2 cellular contexts compared by ENCODE assay signal in the genomic region with DNA sequence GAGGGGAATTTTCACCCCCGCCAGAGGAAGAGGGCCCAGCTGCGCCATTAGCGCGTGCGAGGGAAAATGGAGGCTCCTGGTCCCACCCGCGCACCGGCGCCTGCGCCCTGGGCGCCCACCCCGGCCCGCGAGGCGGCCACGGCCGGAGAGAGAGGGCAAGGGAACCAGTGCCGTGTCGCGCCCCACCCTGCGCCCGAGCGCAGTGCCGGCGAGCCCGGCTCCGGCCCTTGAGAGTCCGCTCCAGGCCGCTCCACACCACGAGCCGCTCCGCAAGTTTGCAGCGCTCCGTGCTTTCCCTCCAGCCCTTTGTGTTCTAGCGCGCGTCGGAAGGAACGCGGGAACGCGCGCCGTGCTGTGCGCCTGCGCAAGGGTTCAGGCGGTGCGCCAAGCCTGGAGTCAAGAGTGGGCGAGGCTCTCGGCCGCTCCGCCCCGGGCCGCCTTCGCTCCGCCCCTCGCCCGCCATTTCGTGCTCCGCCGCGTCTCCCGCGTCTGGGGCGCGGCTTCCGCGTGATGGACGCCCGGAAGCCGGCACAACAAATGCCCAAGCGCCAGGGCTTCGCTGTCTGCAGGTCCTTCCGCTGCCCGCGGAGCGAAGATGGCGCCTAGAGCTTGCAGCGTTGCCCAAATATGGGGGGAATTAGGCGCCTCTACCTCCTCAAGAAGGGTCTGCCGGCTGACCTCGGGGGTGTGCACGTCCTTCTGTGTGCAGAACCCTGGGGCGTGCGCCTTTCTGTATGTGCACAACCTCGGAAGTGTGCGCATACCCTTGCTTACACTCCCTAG.
TF ChIP-seq lines count a peak whose summit lies in the region.

No MANE protein-coding gene starts in this region.

TF ChIP-seq in GM23338, 12 proteins besides CTCF, POLR2A, EP300 and RAD21 (continued from another document):
- TF ChIP-seq, protein P1, sequence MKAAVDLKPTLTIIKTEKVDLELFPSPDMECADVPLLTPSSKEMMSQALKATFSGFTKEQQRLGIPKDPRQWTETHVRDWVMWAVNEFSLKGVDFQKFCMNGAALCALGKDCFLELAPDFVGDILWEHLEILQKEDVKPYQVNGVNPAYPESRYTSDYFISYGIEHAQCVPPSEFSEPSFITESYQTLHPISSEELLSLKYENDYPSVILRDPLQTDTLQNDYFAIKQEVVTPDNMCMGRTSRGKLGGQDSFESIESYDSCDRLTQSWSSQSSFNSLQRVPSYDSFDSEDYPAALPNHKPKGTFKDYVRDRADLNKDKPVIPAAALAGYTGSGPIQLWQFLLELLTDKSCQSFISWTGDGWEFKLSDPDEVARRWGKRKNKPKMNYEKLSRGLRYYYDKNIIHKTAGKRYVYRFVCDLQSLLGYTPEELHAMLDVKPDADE (IDR thresholded peaks at IDR 0.05) = peak; percentile 11; the same call in 1 of the 2 replicates
TF ChIP-seq in GM23338: peak in this region for 3.

TF ChIP-seq in K562, 482 proteins besides CTCF, POLR2A, EP300 and RAD21 (continued from another document and continues in another):
- TF ChIP-seq, protein P2, sequence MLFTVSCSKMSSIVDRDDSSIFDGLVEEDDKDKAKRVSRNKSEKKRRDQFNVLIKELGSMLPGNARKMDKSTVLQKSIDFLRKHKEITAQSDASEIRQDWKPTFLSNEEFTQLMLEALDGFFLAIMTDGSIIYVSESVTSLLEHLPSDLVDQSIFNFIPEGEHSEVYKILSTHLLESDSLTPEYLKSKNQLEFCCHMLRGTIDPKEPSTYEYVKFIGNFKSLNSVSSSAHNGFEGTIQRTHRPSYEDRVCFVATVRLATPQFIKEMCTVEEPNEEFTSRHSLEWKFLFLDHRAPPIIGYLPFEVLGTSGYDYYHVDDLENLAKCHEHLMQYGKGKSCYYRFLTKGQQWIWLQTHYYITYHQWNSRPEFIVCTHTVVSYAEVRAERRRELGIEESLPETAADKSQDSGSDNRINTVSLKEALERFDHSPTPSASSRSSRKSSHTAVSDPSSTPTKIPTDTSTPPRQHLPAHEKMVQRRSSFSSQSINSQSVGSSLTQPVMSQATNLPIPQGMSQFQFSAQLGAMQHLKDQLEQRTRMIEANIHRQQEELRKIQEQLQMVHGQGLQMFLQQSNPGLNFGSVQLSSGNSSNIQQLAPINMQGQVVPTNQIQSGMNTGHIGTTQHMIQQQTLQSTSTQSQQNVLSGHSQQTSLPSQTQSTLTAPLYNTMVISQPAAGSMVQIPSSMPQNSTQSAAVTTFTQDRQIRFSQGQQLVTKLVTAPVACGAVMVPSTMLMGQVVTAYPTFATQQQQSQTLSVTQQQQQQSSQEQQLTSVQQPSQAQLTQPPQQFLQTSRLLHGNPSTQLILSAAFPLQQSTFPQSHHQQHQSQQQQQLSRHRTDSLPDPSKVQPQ (CRISPR knock-in tag; IDR thresholded peaks at IDR 0.05; ENCODE audit: borderline replicate concordance) = no peak
- TF ChIP-seq CHD1 (IDR thresholded peaks at IDR 0.05; ENCODE audit: low read length) = no peak
- TF ChIP-seq TBL1XR1 (IDR thresholded peaks at IDR 0.05; ENCODE audit: low read length in 2 of 2) = no peak
- TF ChIP-seq TARDBP (IDR thresholded peaks at IDR 0.05) = no peak
- TF ChIP-seq, protein P3, sequence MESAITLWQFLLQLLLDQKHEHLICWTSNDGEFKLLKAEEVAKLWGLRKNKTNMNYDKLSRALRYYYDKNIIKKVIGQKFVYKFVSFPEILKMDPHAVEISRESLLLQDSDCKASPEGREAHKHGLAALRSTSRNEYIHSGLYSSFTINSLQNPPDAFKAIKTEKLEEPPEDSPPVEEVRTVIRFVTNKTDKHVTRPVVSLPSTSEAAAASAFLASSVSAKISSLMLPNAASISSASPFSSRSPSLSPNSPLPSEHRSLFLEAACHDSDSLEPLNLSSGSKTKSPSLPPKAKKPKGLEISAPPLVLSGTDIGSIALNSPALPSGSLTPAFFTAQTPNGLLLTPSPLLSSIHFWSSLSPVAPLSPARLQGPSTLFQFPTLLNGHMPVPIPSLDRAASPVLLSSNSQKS (CRISPR knock-in tag; IDR thresholded peaks at IDR 0.05) = no peak
- TF ChIP-seq ZNF239 (CRISPR knock-in tag; IDR thresholded peaks at IDR 0.05) = no peak
- TF ChIP-seq, protein P4, sequence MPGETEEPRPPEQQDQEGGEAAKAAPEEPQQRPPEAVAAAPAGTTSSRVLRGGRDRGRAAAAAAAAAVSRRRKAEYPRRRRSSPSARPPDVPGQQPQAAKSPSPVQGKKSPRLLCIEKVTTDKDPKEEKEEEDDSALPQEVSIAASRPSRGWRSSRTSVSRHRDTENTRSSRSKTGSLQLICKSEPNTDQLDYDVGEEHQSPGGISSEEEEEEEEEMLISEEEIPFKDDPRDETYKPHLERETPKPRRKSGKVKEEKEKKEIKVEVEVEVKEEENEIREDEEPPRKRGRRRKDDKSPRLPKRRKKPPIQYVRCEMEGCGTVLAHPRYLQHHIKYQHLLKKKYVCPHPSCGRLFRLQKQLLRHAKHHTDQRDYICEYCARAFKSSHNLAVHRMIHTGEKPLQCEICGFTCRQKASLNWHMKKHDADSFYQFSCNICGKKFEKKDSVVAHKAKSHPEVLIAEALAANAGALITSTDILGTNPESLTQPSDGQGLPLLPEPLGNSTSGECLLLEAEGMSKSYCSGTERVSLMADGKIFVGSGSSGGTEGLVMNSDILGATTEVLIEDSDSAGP (CRISPR knock-in tag; IDR thresholded peaks at IDR 0.05) = no peak
- TF ChIP-seq, protein P5, sequence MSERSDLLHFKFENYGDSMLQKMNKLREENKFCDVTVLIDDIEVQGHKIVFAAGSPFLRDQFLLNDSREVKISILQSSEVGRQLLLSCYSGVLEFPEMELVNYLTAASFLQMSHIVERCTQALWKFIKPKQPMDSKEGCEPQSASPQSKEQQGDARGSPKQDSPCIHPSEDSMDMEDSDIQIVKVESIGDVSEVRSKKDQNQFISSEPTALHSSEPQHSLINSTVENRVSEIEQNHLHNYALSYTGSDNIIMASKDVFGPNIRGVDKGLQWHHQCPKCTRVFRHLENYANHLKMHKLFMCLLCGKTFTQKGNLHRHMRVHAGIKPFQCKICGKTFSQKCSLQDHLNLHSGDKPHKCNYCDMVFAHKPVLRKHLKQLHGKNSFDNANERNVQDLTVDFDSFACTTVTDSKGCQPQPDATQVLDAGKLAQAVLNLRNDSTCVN (CRISPR knock-in tag; IDR thresholded peaks at IDR 0.05) = no peak
- no peak for TF ChIP-seq POLR3A (IDR thresholded peaks at IDR 0.05; ENCODE audit: borderline replicate concordance, extremely low read depth, insufficient read depth, insufficient read length)
- TF ChIP-seq CBX8 (IDR thresholded peaks at IDR 0.05; ENCODE audit: borderline replicate concordance, extremely low read depth, low read depth, low read length, poor library complexity, severe bottlenecking) = no peak
- TF ChIP-seq ZNF57 (CRISPR knock-in tag; IDR thresholded peaks at IDR 0.05) = no peak
- TF ChIP-seq HSF4 (CRISPR knock-in tag; IDR thresholded peaks at IDR 0.05; ENCODE audit: borderline replicate concordance) = no peak
- no peak for TF ChIP-seq ZNF347 (CRISPR knock-in tag; IDR thresholded peaks at IDR 0.05; ENCODE audit: low read depth)
- no peak for TF ChIP-seq NFE2 (IDR thresholded peaks at IDR 0.05; ENCODE audit: low read depth)
- TF ChIP-seq KLF13 (tag; IDR thresholded peaks at IDR 0.05; ENCODE audit: borderline replicate concordance, low read depth) = no peak
- no peak for TF ChIP-seq EWSR1 (IDR thresholded peaks at IDR 0.05; ENCODE audit: borderline replicate concordance, low read depth, partially characterized antibody)
- TF ChIP-seq ILK (tag; IDR thresholded peaks at IDR 0.05; ENCODE audit: borderline replicate concordance, low read depth) = no peak
- TF ChIP-seq ETS2 (tag; IDR thresholded peaks at IDR 0.05; ENCODE audit: borderline replicate concordance, poor library complexity, severe bottlenecking) = no peak
- no peak for TF ChIP-seq SRSF1 (IDR thresholded peaks at IDR 0.05; ENCODE audit: low read depth, low read length)
- no peak for TF ChIP-seq ZNF444 (CRISPR knock-in tag; IDR thresholded peaks at IDR 0.05)
- TF ChIP-seq SRSF3 (IDR thresholded peaks at IDR 0.05; ENCODE audit: insufficient read depth, low read length) = no peak
- TF ChIP-seq, protein P6, sequence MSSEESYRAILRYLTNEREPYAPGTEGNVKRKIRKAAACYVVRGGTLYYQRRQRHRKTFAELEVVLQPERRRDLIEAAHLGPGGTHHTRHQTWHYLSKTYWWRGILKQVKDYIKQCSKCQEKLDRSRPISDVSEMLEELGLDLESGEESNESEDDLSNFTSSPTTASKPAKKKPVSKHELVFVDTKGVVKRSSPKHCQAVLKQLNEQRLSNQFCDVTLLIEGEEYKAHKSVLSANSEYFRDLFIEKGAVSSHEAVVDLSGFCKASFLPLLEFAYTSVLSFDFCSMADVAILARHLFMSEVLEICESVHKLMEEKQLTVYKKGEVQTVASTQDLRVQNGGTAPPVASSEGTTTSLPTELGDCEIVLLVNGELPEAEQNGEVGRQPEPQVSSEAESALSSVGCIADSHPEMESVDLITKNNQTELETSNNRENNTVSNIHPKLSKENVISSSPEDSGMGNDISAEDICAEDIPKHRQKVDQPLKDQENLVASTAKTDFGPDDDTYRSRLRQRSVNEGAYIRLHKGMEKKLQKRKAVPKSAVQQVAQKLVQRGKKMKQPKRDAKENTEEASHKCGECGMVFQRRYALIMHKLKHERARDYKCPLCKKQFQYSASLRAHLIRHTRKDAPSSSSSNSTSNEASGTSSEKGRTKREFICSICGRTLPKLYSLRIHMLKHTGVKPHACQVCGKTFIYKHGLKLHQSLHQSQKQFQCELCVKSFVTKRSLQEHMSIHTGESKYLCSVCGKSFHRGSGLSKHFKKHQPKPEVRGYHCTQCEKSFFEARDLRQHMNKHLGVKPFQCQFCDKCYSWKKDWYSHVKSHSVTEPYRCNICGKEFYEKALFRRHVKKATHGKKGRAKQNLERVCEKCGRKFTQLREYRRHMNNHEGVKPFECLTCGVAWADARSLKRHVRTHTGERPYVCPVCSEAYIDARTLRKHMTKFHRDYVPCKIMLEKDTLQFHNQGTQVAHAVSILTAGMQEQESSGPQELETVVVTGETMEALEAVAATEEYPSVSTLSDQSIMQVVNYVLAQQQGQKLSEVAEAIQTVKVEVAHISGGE (CRISPR knock-in tag; IDR thresholded peaks at IDR 0.05) = no peak
- no peak for TF ChIP-seq ZBTB17 (CRISPR knock-in tag; IDR thresholded peaks at IDR 0.05)
- TF ChIP-seq, protein P7, sequence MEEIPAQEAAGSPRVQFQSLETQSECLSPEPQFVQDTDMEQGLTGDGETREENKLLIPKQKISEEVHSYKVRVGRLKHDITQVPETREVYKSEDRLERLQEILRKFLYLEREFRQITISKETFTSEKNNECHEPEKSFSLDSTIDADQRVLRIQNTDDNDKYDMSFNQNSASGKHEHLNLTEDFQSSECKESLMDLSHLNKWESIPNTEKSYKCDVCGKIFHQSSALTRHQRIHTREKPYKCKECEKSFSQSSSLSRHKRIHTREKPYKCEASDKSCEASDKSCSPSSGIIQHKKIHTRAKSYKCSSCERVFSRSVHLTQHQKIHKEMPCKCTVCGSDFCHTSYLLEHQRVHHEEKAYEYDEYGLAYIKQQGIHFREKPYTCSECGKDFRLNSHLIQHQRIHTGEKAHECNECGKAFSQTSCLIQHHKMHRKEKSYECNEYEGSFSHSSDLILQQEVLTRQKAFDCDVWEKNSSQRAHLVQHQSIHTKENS (CRISPR knock-in tag; IDR thresholded peaks at IDR 0.05) = no peak
- TF ChIP-seq KDM2B (CRISPR knock-in tag; IDR thresholded peaks at IDR 0.05) = no peak
- TF ChIP-seq, protein P8, sequence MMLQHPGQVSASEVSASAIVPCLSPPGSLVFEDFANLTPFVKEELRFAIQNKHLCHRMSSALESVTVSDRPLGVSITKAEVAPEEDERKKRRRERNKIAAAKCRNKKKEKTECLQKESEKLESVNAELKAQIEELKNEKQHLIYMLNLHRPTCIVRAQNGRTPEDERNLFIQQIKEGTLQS (IDR thresholded peaks at IDR 0.05) = no peak
- TF ChIP-seq, protein P8 (CRISPR knock-in tag; conservative IDR thresholded peaks at IDR 0.05) = no peak
- TF ChIP-seq HNRNPL (IDR thresholded peaks at IDR 0.05; ENCODE audit: low read depth, low read length) = peak; percentile 70; the same call in 1 of the 2 replicates
- TF ChIP-seq TBP (optimal IDR thresholded peaks at IDR 0.05; ENCODE audit: low read depth, low read length) = peak; percentile 61
- TF ChIP-seq CHD4 (IDR thresholded peaks at IDR 0.05; ENCODE audit: insufficient read depth, insufficient replicate concordance, low read depth, low read length, poor library complexity, severe bottlenecking) = no peak
- TF ChIP-seq TFAM (CRISPR knock-in tag; conservative IDR thresholded peaks at IDR 0.05) = no peak
- no peak for TF ChIP-seq SRSF9 (IDR thresholded peaks at IDR 0.05; ENCODE audit: borderline replicate concordance, low read depth, low read length)
- TF ChIP-seq DPF2 (IDR thresholded peaks at IDR 0.05) = no peak
- no peak for TF ChIP-seq SMARCE1 (IDR thresholded peaks at IDR 0.05)
- TF ChIP-seq SMAD4 (CRISPR knock-in tag; conservative IDR thresholded peaks at IDR 0.05) = peak; percentile 48; the same call in 1 of the 2 replicates
- TF ChIP-seq, protein P9, sequence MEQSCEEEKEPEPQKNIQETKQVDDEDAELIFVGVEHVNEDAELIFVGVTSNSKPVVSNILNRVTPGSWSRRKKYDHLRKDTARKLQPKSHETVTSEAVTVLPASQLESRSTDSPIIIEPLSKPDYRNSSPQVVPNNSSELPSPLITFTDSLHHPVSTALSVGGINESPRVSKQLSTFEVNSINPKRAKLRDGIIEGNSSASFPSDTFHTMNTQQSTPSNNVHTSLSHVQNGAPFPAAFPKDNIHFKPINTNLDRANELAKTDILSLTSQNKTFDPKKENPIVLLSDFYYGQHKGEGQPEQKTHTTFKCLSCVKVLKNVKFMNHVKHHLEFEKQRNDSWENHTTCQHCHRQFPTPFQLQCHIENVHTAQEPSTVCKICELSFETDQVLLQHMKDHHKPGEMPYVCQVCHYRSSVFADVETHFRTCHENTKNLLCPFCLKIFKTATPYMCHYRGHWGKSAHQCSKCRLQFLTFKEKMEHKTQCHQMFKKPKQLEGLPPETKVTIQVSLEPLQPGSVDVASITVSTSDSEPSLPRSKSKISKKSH (CRISPR knock-in tag; IDR thresholded peaks at IDR 0.05) = no peak
- TF ChIP-seq, protein P10, sequence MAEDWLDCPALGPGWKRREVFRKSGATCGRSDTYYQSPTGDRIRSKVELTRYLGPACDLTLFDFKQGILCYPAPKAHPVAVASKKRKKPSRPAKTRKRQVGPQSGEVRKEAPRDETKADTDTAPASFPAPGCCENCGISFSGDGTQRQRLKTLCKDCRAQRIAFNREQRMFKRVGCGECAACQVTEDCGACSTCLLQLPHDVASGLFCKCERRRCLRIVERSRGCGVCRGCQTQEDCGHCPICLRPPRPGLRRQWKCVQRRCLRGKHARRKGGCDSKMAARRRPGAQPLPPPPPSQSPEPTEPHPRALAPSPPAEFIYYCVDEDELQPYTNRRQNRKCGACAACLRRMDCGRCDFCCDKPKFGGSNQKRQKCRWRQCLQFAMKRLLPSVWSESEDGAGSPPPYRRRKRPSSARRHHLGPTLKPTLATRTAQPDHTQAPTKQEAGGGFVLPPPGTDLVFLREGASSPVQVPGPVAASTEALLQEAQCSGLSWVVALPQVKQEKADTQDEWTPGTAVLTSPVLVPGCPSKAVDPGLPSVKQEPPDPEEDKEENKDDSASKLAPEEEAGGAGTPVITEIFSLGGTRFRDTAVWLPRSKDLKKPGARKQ (CRISPR knock-in tag; IDR thresholded peaks at IDR 0.05) = no peak
- TF ChIP-seq ZNF3 (CRISPR knock-in tag; IDR thresholded peaks at IDR 0.05) = no peak
- TF ChIP-seq LARP7 (IDR thresholded peaks at IDR 0.05) = no peak
- TF ChIP-seq FUS (optimal IDR thresholded peaks at IDR 0.05; ENCODE audit: low read depth, low read length) = no peak
- TF ChIP-seq TCF7 (IDR thresholded peaks at IDR 0.05; ENCODE audit: borderline replicate concordance) = no peak
